In genomic region chr18:79200546-79201268, GRCh38 we compare ENCODE assay signal across 9 cellular contexts.
DNase-seq lines count a peak whose midpoint lies in the region; ATAC-seq lines count a peak whose summit lies in the region.
"Had no signal": no experiment of that assay in that cellular context is flagged by ENCODE, and none has a peak within 500 bp of the region (broad histone marks: within the 10 kb centered on the region; RNA-seq: fewer than 3 reads in every experiment).

No MANE protein-coding gene starts in this region.

- H3K9me3 Mint-ChIP-seq in activated T-helper 2 cell treated with anti-CD3 and anti-CD28 coated beads, Interferon-gamma antibody, Interleukin-2, Interleukin-4, amounts not matched to agents 10 μg/mL and 5 μg/mL and 100 μg/mL, durations not matched to agents 14 hours and 24 hours and 36 hours, result peaks cover 7% of the 10 kb centered on the region
- H3K9me3 Mint-ChIP-seq in stimulated activated effector memory CD8-positive, alpha-beta T cell treated with anti-CD3 and anti-CD28 coated beads, Interleukin-12 subunit alpha, Interleukin-12 subunit beta, amount 100 ng/mL, for 72 hours, result peaks cover 4% of the 10 kb centered on the region
- H3K9me3 Mint-ChIP-seq: CD4-positive, alpha-beta T cell had no signal

- H3K27ac Mint-ChIP-seq in activated T-helper 2 cell treated with anti-CD3 and anti-CD28 coated beads, Interferon-gamma antibody, Interleukin-2, Interleukin-4, amounts not matched to agents 10 μg/mL and 5 μg/mL and 100 μg/mL, durations not matched to agents 14 hours and 24 hours and 36 hours, result peak overlapping the region; percentile 52
- H3K27ac Mint-ChIP-seq in stimulated activated effector memory CD8-positive, alpha-beta T cell treated with anti-CD3 and anti-CD28 coated beads, Interleukin-12 subunit alpha, Interleukin-12 subunit beta, amount 100 ng/mL, for 72 hours, result peak overlapping the region; percentile 87
- H3K27ac Mint-ChIP-seq: CD4-positive, alpha-beta T cell had no signal

- DNase-seq in SIG-M5 treated with dmso at 0.1 percent for 504 hours (lab: John Stamatoyannopoulos, UW; ENCODE audit: unreplicated experiment) (peak; percentile 27), SIG-M5 (lab: John Stamatoyannopoulos, UW) (no peak), left ventricle myocardium superior (no peak), inferior parietal cortex (ENCODE audit: extremely low spot score) (no peak)
- peak; percentile 21 for DNase-seq in activated T-helper 2 cell treated with anti-CD3 and anti-CD28 coated beads, Interferon-gamma antibody, Interleukin-2, Interleukin-4, amounts not matched to agents 10 μg/mL and 5 μg/mL and 100 μg/mL, durations not matched to agents 14 hours and 24 hours and 36 hours (ENCODE audit: low spot score)
- DNase-seq in stimulated activated effector memory CD8-positive, alpha-beta T cell treated with anti-CD3 and anti-CD28 coated beads, Interleukin-12 subunit alpha, Interleukin-12 subunit beta, amount 100 ng/mL, for 72 hours (ENCODE audit: low spot score in 2 of 2), result no peak

- peaks cover 14% of the 10 kb centered on the region for H3K4me1 Mint-ChIP-seq in activated T-helper 2 cell treated with anti-CD3 and anti-CD28 coated beads, Interferon-gamma antibody, Interleukin-2, Interleukin-4, amounts not matched to agents 10 μg/mL and 5 μg/mL and 100 μg/mL, durations not matched to agents 14 hours and 24 hours and 36 hours (ENCODE audit: low read depth)
- peaks cover 27% of the 10 kb centered on the region for H3K4me1 Mint-ChIP-seq in stimulated activated effector memory CD8-positive, alpha-beta T cell treated with anti-CD3 and anti-CD28 coated beads, Interleukin-12 subunit alpha, Interleukin-12 subunit beta, amount 100 ng/mL, for 72 hours

- intact Hi-C loops in activated T-helper 2 cell treated with anti-CD3 and anti-CD28 coated beads, Interferon-gamma antibody, Interleukin-2, Interleukin-4, amounts not matched to agents 10 μg/mL and 5 μg/mL and 100 μg/mL, durations not matched to agents 14 hours and 24 hours and 36 hours (cut with micrococcal nuclease), result no loop called here
- intact Hi-C loops in left ventricle myocardium superior (cut with micrococcal nuclease), result no loop called here

- H3K36me3 Mint-ChIP-seq in activated T-helper 2 cell treated with anti-CD3 and anti-CD28 coated beads, Interferon-gamma antibody, Interleukin-2, Interleukin-4, amounts not matched to agents 10 μg/mL and 5 μg/mL and 100 μg/mL, durations not matched to agents 14 hours and 24 hours and 36 hours (ENCODE audit: low read depth), result peaks cover 10% of the 10 kb centered on the region
- H3K36me3 Mint-ChIP-seq in stimulated activated effector memory CD8-positive, alpha-beta T cell treated with anti-CD3 and anti-CD28 coated beads, Interleukin-12 subunit alpha, Interleukin-12 subunit beta, amount 100 ng/mL, for 72 hours, result peaks cover 13% of the 10 kb centered on the region

- H3K4me3 Mint-ChIP-seq in activated T-helper 2 cell treated with anti-CD3 and anti-CD28 coated beads, Interferon-gamma antibody, Interleukin-2, Interleukin-4, amounts not matched to agents 10 μg/mL and 5 μg/mL and 100 μg/mL, durations not matched to agents 14 hours and 24 hours and 36 hours (ENCODE audit: low read depth), result no peak overlapping the region
- H3K4me3 Mint-ChIP-seq in stimulated activated effector memory CD8-positive, alpha-beta T cell treated with anti-CD3 and anti-CD28 coated beads, Interleukin-12 subunit alpha, Interleukin-12 subunit beta, amount 100 ng/mL, for 72 hours, result no peak overlapping the region
- H3K4me3 Mint-ChIP-seq: CD4-positive, alpha-beta T cell had no signal

- ATAC-seq in HG03521 (IDR thresholded peaks at IDR 0.05; ENCODE audit: unreplicated experiment) (peak; percentile 73), left ventricle myocardium superior (peak; percentile 77), HG02981 (IDR thresholded peaks at IDR 0.05; ENCODE audit: unreplicated experiment) (no peak)
- peak; percentile 79 for ATAC-seq in stimulated activated effector memory CD8-positive, alpha-beta T cell treated with anti-CD3 and anti-CD28 coated beads, Interleukin-12 subunit alpha, Interleukin-12 subunit beta, amount 100 ng/mL, for 72 hours

- H3K27me3 Mint-ChIP-seq in activated T-helper 2 cell treated with anti-CD3 and anti-CD28 coated beads, Interferon-gamma antibody, Interleukin-2, Interleukin-4, amounts not matched to agents 10 μg/mL and 5 μg/mL and 100 μg/mL, durations not matched to agents 14 hours and 24 hours and 36 hours (ENCODE audit: low read depth), result no peaks in the 10 kb centered on the region
- H3K27me3 Mint-ChIP-seq: CD4-positive, alpha-beta T cell had no signal

Comparison
In these comparisons a context has a peak if more than half of its experiments do, and no peak if none do; other contexts are left out.
1. DNase-seq: peak in SIG-M5 treated with dmso at 0.1 percent for 504 hours (single experiment) and activated T-helper 2 cell treated with anti-CD3 and anti-CD28 coated beads, Interferon-gamma antibody, Interleukin-2, Interleukin-4, amounts not matched to agents 10 μg/mL and 5 μg/mL and 100 μg/mL, durations not matched to agents 14 hours and 24 hours and 36 hours (single experiment); none in SIG-M5 (single experiment), left ventricle myocardium superior (single experiment), stimulated activated effector memory CD8-positive, alpha-beta T cell treated with anti-CD3 and anti-CD28 coated beads, Interleukin-12 subunit alpha, Interleukin-12 subunit beta, amount 100 ng/mL, for 72 hours (0 of 2) and inferior parietal cortex (single experiment).